In the genomic region with DNA sequence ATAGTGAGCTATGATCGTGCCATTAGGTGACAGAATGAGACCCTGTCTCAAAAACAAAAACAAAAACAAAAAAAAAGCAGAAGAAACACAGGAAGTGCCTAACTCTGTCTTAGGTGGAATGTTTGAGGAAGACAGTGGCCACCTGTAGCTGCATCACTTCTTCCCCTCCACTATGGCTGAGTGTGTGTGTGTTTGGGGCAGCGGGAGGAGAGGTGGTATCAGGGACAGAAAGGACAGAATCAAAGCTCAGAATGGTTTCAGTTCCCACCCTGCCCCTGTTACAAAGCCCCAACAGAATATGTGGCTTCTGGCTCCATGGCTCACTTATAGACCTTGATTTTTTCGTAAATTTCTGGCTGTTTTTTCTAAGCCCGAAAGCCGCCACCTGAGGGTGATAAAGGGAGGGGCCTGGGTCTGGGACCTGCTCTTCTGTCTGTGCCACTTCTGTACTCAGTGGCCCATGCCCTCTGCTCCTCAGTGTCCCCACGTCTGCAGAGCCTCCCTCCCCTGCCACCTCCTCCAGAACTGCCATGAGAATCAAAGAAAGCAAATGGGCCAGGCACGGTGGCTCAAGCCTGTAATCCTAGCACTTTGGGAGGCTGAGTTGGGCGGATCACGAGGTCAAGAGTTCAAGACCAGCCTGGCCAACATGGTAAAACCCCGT, we compare ENCODE assay signal across 20 cellular contexts. TPM values are rescaled to one million over a fixed set of nuclear protein-coding genes. Genes with fewer than 3 reads are reported as not detected.
DNase-seq lines count a peak whose midpoint lies in the region; ATAC-seq, FAIRE-seq and TF ChIP-seq lines count a peak whose summit lies in the region.
"Had no signal": no experiment of that assay in that cellular context is flagged by ENCODE, and none has a peak within 500 bp of the region (broad histone marks: within the 10 kb centered on the region; RNA-seq: fewer than 3 reads in every experiment).

No MANE protein-coding gene starts in this region.

- intact Hi-C loops in natural killer cell (cut with micrococcal nuclease): no loop called here
- intact Hi-C loops in K562 (cut with micrococcal nuclease): loop anchor here (5.0 kb wide), 1 partner anchor 104 kb away; a partner anchor contains a TSS

- peaks cover 51% of the 10 kb centered on the region for H3F3A ChIP-seq in neural progenitor cell (ENCODE audit: low read depth)

- no TSS peak for BruUV-seq in K562 (replicated peaks; lab: Mats Ljungman, UMichigan)

- H3K4me2 ChIP-seq in K562 (ENCODE audit: insufficient read depth, low read length) (no peak overlapping the region), neural progenitor cell (peak overlapping the region; percentile 65)
- H3K4me2 ChIP-seq: KMS-11 had no signal

- H4K20me1 ChIP-seq in K562 (replicated peaks; ENCODE audit: control insufficient read depth, insufficient read depth, low read length) (no peaks in the 10 kb centered on the region), neural progenitor cell (ENCODE audit: low read depth) (no peaks in the 10 kb centered on the region)

- 40% methylated on average over 10 of the region's 10 CpGs for WGBS in K562 (ENCODE audit: insufficient coverage, low coverage, missing lambda C conversion rate)

- H3K4me3 ChIP-seq in K562: no peak overlapping the region
- H3K4me3 ChIP-seq in neural progenitor cell: no peak overlapping the region
- H3K4me3 ChIP-seq: HAP-1, vagina had no signal

- H3K9me3 ChIP-seq in K562 (replicated peaks; ENCODE audit: control insufficient read depth, insufficient read depth, low read depth, low read length) (no peaks in the 10 kb centered on the region), neural progenitor cell (ENCODE audit: low read depth) (no peaks in the 10 kb centered on the region)
- H3K9me3 ChIP-seq: HAP-1, vagina had no signal

- no peak for ATAC-seq in natural killer cell treated with Interleukin-12 subunit alpha and Interleukin-12 subunit beta and Interleukin-15 and Interleukin-18, amount 100 ng/mL, for 72 hours
- ATAC-seq in natural killer cell (no peak), K562 (no peak), GM18502 (IDR thresholded peaks at IDR 0.05; ENCODE audit: poor library complexity, unreplicated experiment) (no peak)
- ATAC-seq: activated CD4-positive, CD25-positive, alpha-beta regulatory T cell treated with anti-CD3 and anti-CD28 coated beads, Interleukin-2, amount 50 U/mL, for 24 hours had no signal

- H3K36me3 ChIP-seq in K562 (ENCODE audit: control insufficient read depth, insufficient read depth, low read length) (peaks cover 8% of the 10 kb centered on the region; the same call in 2 of the 3 replicates), neural progenitor cell (no peaks in the 10 kb centered on the region)
- H3K36me3 ChIP-seq: HAP-1, vagina had no signal

- H3K79me2 ChIP-seq in K562 (ENCODE audit: control insufficient read depth, insufficient read depth, low read length): no peaks in the 10 kb centered on the region
- H3K79me2 ChIP-seq in neural progenitor cell (ENCODE audit: low read depth): no peaks in the 10 kb centered on the region

- H3K9me3 Mint-ChIP-seq in natural killer cell treated with Interleukin-12 subunit alpha and Interleukin-12 subunit beta and Interleukin-15 and Interleukin-18, amount 100 ng/mL, for 72 hours: no peaks in the 10 kb centered on the region
- H3K9me3 Mint-ChIP-seq in natural killer cell: no peaks in the 10 kb centered on the region
- no peaks in the 10 kb centered on the region for H3K9me3 Mint-ChIP-seq in neural progenitor cell
- H3K9me3 Mint-ChIP-seq: activated naive CD4-positive, alpha-beta T cell treated with anti-CD3 and anti-CD28 coated beads for 36 hours; activated T-cell treated with anti-CD3 and anti-CD28 coated beads, Interleukin-2, amount 50 U/mL, for 72 hours; central memory CD8-positive, alpha-beta T cell had no signal

- POLR2A ChIA-PET in K562 (lab: Yijun Ruan, JAX): interaction anchor here (0.6 to 2.0 kb wide), 4 partner anchors 8 to 52 kb away, joined by 3 to 6 read pairs (median 4); no protein-coding TSS in a partner anchor

- H2AFZ ChIP-seq in K562 (ENCODE audit: low read depth, low read length) (no peak overlapping the region), neural progenitor cell (replicated peaks) (no peak overlapping the region)

- no peak overlapping the region for H3K27ac ChIP-seq in K562 (ENCODE audit: extremely low read depth, low read depth, low read length)
- no peak overlapping the region for H3K27ac ChIP-seq in neural progenitor cell
- H3K27ac ChIP-seq: epithelial cell of prostate, KMS-11 had no signal

- no peaks in the 10 kb centered on the region for H3K27me3 Mint-ChIP-seq in natural killer cell treated with Interleukin-12 subunit alpha and Interleukin-12 subunit beta and Interleukin-15 and Interleukin-18, amount 100 ng/mL, for 72 hours
- no peaks in the 10 kb centered on the region for H3K27me3 Mint-ChIP-seq in natural killer cell (ENCODE audit: low read depth in 2 of 2)
- peaks cover 4% of the 10 kb centered on the region for H3K27me3 Mint-ChIP-seq in neural progenitor cell (ENCODE audit: insufficient read depth, low read depth)
- H3K27me3 Mint-ChIP-seq: central memory CD8-positive, alpha-beta T cell had no signal

- H3K9me1 ChIP-seq in K562 (ENCODE audit: control insufficient read depth, insufficient read depth, low read length): no peaks in the 10 kb centered on the region

- H3K36me3 Mint-ChIP-seq in natural killer cell treated with Interleukin-12 subunit alpha and Interleukin-12 subunit beta and Interleukin-15 and Interleukin-18, amount 100 ng/mL, for 72 hours: no peaks in the 10 kb centered on the region
- H3K36me3 Mint-ChIP-seq in natural killer cell (peaks cover 5% of the 10 kb centered on the region), neural progenitor cell (peaks cover 4% of the 10 kb centered on the region)

- CTCF ChIA-PET in K562 (lab: Yijun Ruan, JAX; ENCODE audit: low intra/inter-chr PET ratio): no interaction called here

- H3K4me1 ChIP-seq in K562 (replicated peaks in 1 of 2; ENCODE audit: control insufficient read depth in 2 of 2, insufficient read depth in 2 of 2, low read length in 2 of 2): peaks cover 0 to 8% of the 10 kb centered on the region in 2 experiments; a peak in 3 of 5 replicates
- H3K4me1 ChIP-seq in neural progenitor cell: peaks cover 52% of the 10 kb centered on the region
- H3K4me1 ChIP-seq: HAP-1 had no signal

- H3K4me3 Mint-ChIP-seq in natural killer cell treated with Interleukin-12 subunit alpha and Interleukin-12 subunit beta and Interleukin-15 and Interleukin-18, amount 100 ng/mL, for 72 hours: no peak overlapping the region
- H3K4me3 Mint-ChIP-seq in natural killer cell (no peak overlapping the region), neural progenitor cell (no peak overlapping the region)
- H3K4me3 Mint-ChIP-seq: activated naive CD4-positive, alpha-beta T cell treated with anti-CD3 and anti-CD28 coated beads for 36 hours; activated T-cell treated with anti-CD3 and anti-CD28 coated beads, Interleukin-2, amount 50 U/mL, for 72 hours; central memory CD8-positive, alpha-beta T cell had no signal

- TF ChIP-seq EP300 in K562 (IDR thresholded peaks at IDR 0.05; ENCODE audit: low read length): no peak

- no peak for TF ChIP-seq CTCF in natural killer cell (IDR thresholded peaks at IDR 0.05)
- no peak for TF ChIP-seq CTCF in K562 (IDR thresholded peaks at IDR 0.05 in 2 of 3, conservative IDR thresholded peaks at IDR 0.05 in 1 of 3; ENCODE audit: insufficient read depth in 2 of 3, low read depth in 1 of 3, low read length in 3 of 3)
- no peak for TF ChIP-seq CTCF in neural progenitor cell (IDR thresholded peaks at IDR 0.05)

- in situ Hi-C loops in K562 (cut with MboI): no loop called here

- TF ChIP-seq RAD21 in K562 (CRISPR knock-in tag; conservative IDR thresholded peaks at IDR 0.05 in 1 of 2, IDR thresholded peaks at IDR 0.05 in 1 of 2): no peak

- no peaks in the 10 kb centered on the region for H3K4me1 Mint-ChIP-seq in natural killer cell treated with Interleukin-12 subunit alpha and Interleukin-12 subunit beta and Interleukin-15 and Interleukin-18, amount 100 ng/mL, for 72 hours (ENCODE audit: low read depth in 2 of 2)
- peaks cover 0 to 28% of the 10 kb centered on the region in 2 donors for H3K4me1 Mint-ChIP-seq in natural killer cell
- H3K4me1 Mint-ChIP-seq in neural progenitor cell: peaks cover 61% of the 10 kb centered on the region
- H3K4me1 Mint-ChIP-seq: central memory CD8-positive, alpha-beta T cell had no signal

- peak; percentile 18 for DNase-seq in natural killer cell treated with Interleukin-12 subunit alpha and Interleukin-12 subunit beta and Interleukin-15 and Interleukin-18, amount 100 ng/mL, for 72 hours (ENCODE audit: low spot score)
- DNase-seq in natural killer cell (no peak), K562 (ENCODE audit: extremely low read depth in 1 of 4, low spot score in 3 of 4) (no peak), neural progenitor cell (ENCODE audit: low spot score) (no peak), iPS-NIHi7 (ENCODE audit: extremely low spot score) (no peak), NCI-H1105 (lab: John Stamatoyannopoulos, UW) (no peak)
- DNase-seq: activated naive CD4-positive, alpha-beta T cell treated with anti-CD3 and anti-CD28 coated beads for 36 hours; activated T-cell treated with anti-CD3 and anti-CD28 coated beads, Interleukin-2, amount 50 U/mL, for 72 hours; aorta; dorsolateral prefrontal cortex; foreskin fibroblast; NCI-H1694; stimulated activated CD4-positive, alpha-beta T cell treated with anti-CD3 and anti-CD28 coated beads, Interleukin-15, amount 100 ng/mL, for 24 hours had no signal

- no peak for TF ChIP-seq POLR2A in K562 (conservative IDR thresholded peaks at IDR 0.05)

- no peak overlapping the region for H3K27ac Mint-ChIP-seq in natural killer cell treated with Interleukin-12 subunit alpha and Interleukin-12 subunit beta and Interleukin-15 and Interleukin-18, amount 100 ng/mL, for 72 hours
- H3K27ac Mint-ChIP-seq in natural killer cell (peak overlapping the region in 1 of 2 donors; percentile 41), neural progenitor cell (peak overlapping the region; percentile 95)
- H3K27ac Mint-ChIP-seq: activated naive CD4-positive, alpha-beta T cell treated with anti-CD3 and anti-CD28 coated beads for 36 hours; activated T-cell treated with anti-CD3 and anti-CD28 coated beads, Interleukin-2, amount 50 U/mL, for 72 hours had no signal

- peak overlapping the region in 1 of 2 experiments; percentile 10; a peak in 1 of 4 replicates for H3K9ac ChIP-seq in K562 (ENCODE audit: insufficient read depth in 1 of 2, low read depth in 2 of 2, low read length in 2 of 2)
- H3K9ac ChIP-seq in neural progenitor cell: no peak overlapping the region
- H3K9ac ChIP-seq: KMS-11 had no signal

- FAIRE-seq in K562 (lab: Jason Lieb, UNC): no peak

- H3K27me3 ChIP-seq in K562 (ENCODE audit: control insufficient read depth in 2 of 2, insufficient read depth in 2 of 2, low read length in 2 of 2): no peaks in the 10 kb centered on the region
- no peaks in the 10 kb centered on the region for H3K27me3 ChIP-seq in neural progenitor cell
- H3K27me3 ChIP-seq: dorsolateral prefrontal cortex, vagina had no signal

RNA-seq across cellular contexts. Expression of a gene that starts 27.4 kb away (rescaled TPM):
- total RNA-seq in natural killer cell treated with Interleukin-12 subunit alpha and Interleukin-12 subunit beta and Interleukin-15 and Interleukin-18, amount 100 ng/mL, for 72 hours: 10 to 100 TPM; 15.6 to 23.9 TPM
- total RNA-seq in natural killer cell (10 to 100 TPM; 45.6 to 71.2 (median 55.8) TPM), K562 (2014; rRNA removed) (5.3 and 5.9 TPM in 2 replicates), K562 (2014; rRNA removed; fragmentation: Illumina TruSeq; extraction: Trizol) (5.7 and 6.1 TPM in 2 replicates), K562 (2015; rRNA removed; fragmentation: Illumina TruSeq; extraction: Trizol) (6.5 and 7.1 TPM in 2 replicates), K562 (2021) (11.3 and 11.6 TPM in 2 replicates), neural progenitor cell (ENCODE audit: low replicate concordance) (12.2 and 19.1 TPM in 2 replicates)
- total RNA-seq in K562 (2011; cell fraction: chromatin; rRNA removed; ENCODE audit: low replicate concordance): 9.0 and 18.6 TPM in 2 replicates
- 8.2 and 9.5 TPM in 2 replicates for total RNA-seq in K562 (2011; cell fraction: nucleolus; rRNA removed)
- total RNA-seq in K562 (2011; cell fraction: nucleoplasm; rRNA removed): 17.8 and 37.0 TPM in 2 replicates
- polyA plus RNA-seq in K562 (2011; rRNA removed) (5.9 and 6.6 TPM in 2 replicates), K562 (2014; fragmentation: Illumina TruSeq; extraction: Trizol) (9.4 and 12.5 TPM in 2 replicates), K562 (2014; fragmentation: Nextera tagmentation; extraction: Ambion mirVana) (1 to 10 TPM; 3.0 to 3.4 TPM), K562 (2014; rRNA removed) (6.3 and 7.5 TPM in 2 replicates)
- polyA plus RNA-seq in K562 (2011; cell fraction: cytosol; rRNA removed): 6.1 and 8.2 TPM in 2 replicates
- 5.4 and 7.0 TPM in 2 replicates for polyA plus RNA-seq in K562 (2011; cell fraction: nucleus; rRNA removed)
- 10.7 and 11.1 TPM in 2 replicates for polyA plus RNA-seq in K562 (2012)
- 11.4 and 12.5 TPM in 2 replicates for polyA minus RNA-seq in K562 (2011; rRNA and poly(A)+ RNA removed)
- polyA minus RNA-seq in K562 (2011; cell fraction: cytosol; rRNA and poly(A)+ RNA removed): 5.9 and 8.6 TPM in 2 replicates
- polyA minus RNA-seq in K562 (2011; cell fraction: nucleus; rRNA and poly(A)+ RNA removed): 7.7 and 10.0 TPM in 2 replicates
